24 cellular contexts compared by ENCODE assay signal in genomic region chr20:50991076-50991475, GRCh38. TPM values are rescaled to one million over a fixed set of nuclear protein-coding genes. Genes with fewer than 3 reads are reported as not detected.
"Had no signal": no experiment of that assay in that cellular context is flagged by ENCODE, and none has a peak within 500 bp of the region (broad histone marks: within the 10 kb centered on the region; RNA-seq: fewer than 3 reads in every experiment).

No MANE protein-coding gene starts in this region.

- H3K27me3 ChIP-seq: testis had no signal

- H3K27ac ChIP-seq: esophagus muscularis mucosa, gastrocnemius medialis, sigmoid colon, testis, WERI-Rb-1 had no signal

- H3K4me3 ChIP-seq: esophagus muscularis mucosa, gastrocnemius medialis, lung, sigmoid colon, smooth muscle cell, testis had no signal

- H3K4me1 ChIP-seq: sigmoid colon had no signal

- H3K9me3 ChIP-seq: esophagus muscularis mucosa, gastrocnemius medialis, sigmoid colon, testis had no signal

- H3K4me2 ChIP-seq: smooth muscle cell had no signal

- H3K36me3 ChIP-seq: esophagus muscularis mucosa, gastrocnemius medialis, sigmoid colon, WERI-Rb-1 had no signal

- ATAC-seq: activated naive CD4-positive, alpha-beta T cell treated with anti-CD3 and anti-CD28 coated beads, Interleukin-2, amount 50 U/mL, for 72 hours; activated T-helper 17 cell treated with anti-CD3 and anti-CD28 coated beads, Interleukin-2, amount 50 U/mL, for 72 hours; gastrocnemius medialis; left lobe of liver; naive thymus-derived CD8-positive, alpha-beta T cell; stimulated activated naive B cell treated with anti-CD40 and anti-IgM and Interleukin-4, amounts not matched to agents 10 μg/mL and 1 μg/mL and 100 μg/mL, for 72 hours; T-cell had no signal

- DNase-seq: activated CD4-positive, alpha-beta T cell treated with anti-CD3 and anti-CD28 coated beads for 1 hour; activated T-cell treated with anti-CD3 and anti-CD28 coated beads, Interleukin-2, amount 50 U/mL, for 1 hour; aorta; central memory CD4-positive, alpha-beta T cell; dermis blood vessel endothelial cell; effector CD8-positive, alpha-beta T cell; gastrocnemius medialis; hypothalamus; kidney; naive thymus-derived CD8-positive, alpha-beta T cell; retina; sigmoid colon; stimulated activated CD4-positive, alpha-beta T cell treated with anti-CD3 and anti-CD28 coated beads, Interleukin-15, amount 100 ng/mL, for 24 hours; stimulated activated CD8-positive, alpha-beta memory T cell treated with anti-CD3 and anti-CD28 coated beads, Interleukin-4, amount 100 ng/mL, for 48 hours; stimulated activated naive B cell treated with anti-CD40 and anti-IgM and Interleukin-4, amounts not matched to agents 10 μg/mL and 1 μg/mL and 100 μg/mL, for 72 hours; T-cell; testis; WERI-Rb-1 had no signal

RNA-seq across cellular contexts. Expression of gene KCNG1, which starts 31.8 kb away (rescaled TPM):
- total RNA-seq: gastrocnemius medialis had no signal
- polyA plus RNA-seq: naive thymus-derived CD8-positive, alpha-beta T cell had no signal
